ENCODE assay signal across 1 cellular context in genomic region chr3:185796431-185797107, GRCh38.
A peak's percentile ranks its signal among the peaks of the same experiment; 100 is the strongest.
TF ChIP-seq lines count a peak whose summit lies in the region.

No MANE protein-coding gene starts in this region.

TF ChIP-seq in K562, 482 proteins besides CTCF, POLR2A, EP300 and RAD21 (continued from another document):
- TF ChIP-seq ZNF280B (CRISPR knock-in tag; IDR thresholded peaks at IDR 0.05) (no peak), ARNT (IDR thresholded peaks at IDR 0.05) (0 out of 4 replicates have a peak, but pooled peaks of 1 of the 2 experiments have one; percentile 60), CTBP1 (IDR thresholded peaks at IDR 0.05; ENCODE audit: borderline replicate concordance) (peak; percentile 26; the same call in 1 of the 2 replicates), FOSL1 (tag; conservative IDR thresholded peaks at IDR 0.05) (peak; percentile 90), CREB5 (CRISPR knock-in tag; IDR thresholded peaks at IDR 0.05) (no peak), ZNF398 (CRISPR knock-in tag; IDR thresholded peaks at IDR 0.05) (no peak), JUND (IDR thresholded peaks at IDR 0.05; ENCODE audit: borderline replicate concordance, low read depth, low read length) (peak; percentile 79; the same call in 1 of the 2 replicates), JUND (tag; IDR thresholded peaks at IDR 0.05; ENCODE audit: borderline replicate concordance, low read depth, low read length) (peak; percentile 79; the same call in 2 of the 3 replicates), SMARCE1 (IDR thresholded peaks at IDR 0.05) (peak; percentile 88), VEZF1 (CRISPR knock-in tag; IDR thresholded peaks at IDR 0.05) (no peak), NFE2 (IDR thresholded peaks at IDR 0.05; ENCODE audit: low read depth) (peak; percentile 40; the same call in 1 of the 2 replicates), HDAC1 (IDR thresholded peaks at IDR 0.05) (0 out of 4 replicates have a peak, but pooled peaks of 1 of the 2 experiments have one; percentile 36), CBFA2T2 (conservative IDR thresholded peaks at IDR 0.05) (no peak), CCNT2 (IDR thresholded peaks at IDR 0.05; ENCODE audit: borderline replicate concordance, extremely low read depth, insufficient read length, low read depth, low read length) (no peak), ZNF146 (CRISPR knock-in tag; IDR thresholded peaks at IDR 0.05; ENCODE audit: unreplicated experiment) (no peak), USF1 (CRISPR knock-in tag; IDR thresholded peaks at IDR 0.05) (no peak), ZNF644 (tag; IDR thresholded peaks at IDR 0.05; ENCODE audit: low read depth) (no peak), ATF6 (CRISPR knock-in tag; IDR thresholded peaks at IDR 0.05) (no peak), DPF2 (IDR thresholded peaks at IDR 0.05) (peak; percentile 86), MAFK (IDR thresholded peaks at IDR 0.05; ENCODE audit: low read length) (no peak), ZNF444 (CRISPR knock-in tag; IDR thresholded peaks at IDR 0.05) (no peak), PTRF (tag; IDR thresholded peaks at IDR 0.05) (no peak), DIDO1 (tag; IDR thresholded peaks at IDR 0.05; ENCODE audit: low read depth) (no peak), SIX5 (IDR thresholded peaks at IDR 0.05; ENCODE audit: borderline replicate concordance in 1 of 2, insufficient read depth in 1 of 2, low read depth in 1 of 2, low read length in 2 of 2) (no peak), MIER1 (IDR thresholded peaks at IDR 0.05; ENCODE audit: low read depth) (no peak), HEY1 (CRISPR knock-in tag; IDR thresholded peaks at IDR 0.05; ENCODE audit: borderline replicate concordance) (no peak), CBX1 (IDR thresholded peaks at IDR 0.05; ENCODE audit: low read depth) (no peak), ASH1L (IDR thresholded peaks at IDR 0.05; ENCODE audit: borderline replicate concordance, low read depth, partially characterized antibody) (no peak), MGA (IDR thresholded peaks at IDR 0.05) (no peak), SP1 (CRISPR knock-in tag; IDR thresholded peaks at IDR 0.05) (no peak), HOMEZ (CRISPR knock-in tag; IDR thresholded peaks at IDR 0.05) (no peak), ZEB2 (IDR thresholded peaks at IDR 0.05) (peak; percentile 87), GATAD2B (IDR thresholded peaks at IDR 0.05; ENCODE audit: borderline replicate concordance) (no peak), C11orf30 (IDR thresholded peaks at IDR 0.05; ENCODE audit: low read depth) (peak; percentile 35), U2AF2 (optimal IDR thresholded peaks at IDR 0.05; ENCODE audit: low read depth, low read length) (no peak)
